In genomic region chr4:85043812-85044496, GRCh38 we compare ENCODE assay signal across 8 cellular contexts.
DNase-seq lines count a peak whose midpoint lies in the region; ATAC-seq, FAIRE-seq and TF ChIP-seq lines count a peak whose summit lies in the region.
"Not testable (repeated sequence)": the region's sequence is repeated elsewhere in the genome, so short reads cannot be mapped to it uniquely, and the experiment has no call there.

No MANE protein-coding gene starts in this region.

- not testable (repeated sequence) for TF ChIP-seq CTCF in A549 (IDR thresholded peaks at IDR 0.05); GM12865 (IDR thresholded peaks at IDR 0.05; ENCODE audit: insufficient read depth, low read depth, low read length, missing control alignments); KMS-11 (conservative IDR thresholded peaks at IDR 0.05; ENCODE audit: low read depth, low read length); choroid plexus epithelial cell (conservative IDR thresholded peaks at IDR 0.05; ENCODE audit: low read depth, low read length); mucosa of descending colon (IDR thresholded peaks at IDR 0.05)

- not testable (repeated sequence) for TF ChIP-seq EP300 in A549 (IDR thresholded peaks at IDR 0.05)

- H3K4me3 ChIP-seq in A549; GM12865 (ENCODE audit: low read depth, low read length); KMS-11 (IDR thresholded peaks at IDR 0.05; ENCODE audit: insufficient read depth, low read depth, low read length); choroid plexus epithelial cell (ENCODE audit: low read depth, low read length); mucosa of descending colon: not testable (repeated sequence)

- not testable (repeated sequence) for H3K27me3 ChIP-seq in KMS-11 (ENCODE audit: insufficient read depth, low read depth)

- not testable (repeated sequence) for H3K79me2 ChIP-seq in KMS-11 (ENCODE audit: insufficient read depth, low read depth)

- intact Hi-C loops in activated CD4-positive, alpha-beta T cell treated with anti-CD3 and anti-CD28 coated beads, Interleukin-2, amount 10 ng/mL, durations not matched to agents 24 days and 14 days (cut with micrococcal nuclease); mucosa of descending colon (cut with DNase I, micrococcal nuclease): not testable (repeated sequence)

- ATAC-seq in A549 (peak in 1 of 2 experiments; percentile 82; a peak in 3 of 6 replicates), HG02852 (IDR thresholded peaks at IDR 0.05; ENCODE audit: unreplicated experiment) (peak; percentile 59), mucosa of descending colon (peak; percentile 97)

- H3K9me3 Mint-ChIP-seq in activated CD4-positive, alpha-beta T cell treated with anti-CD3 and anti-CD28 coated beads, Interleukin-2, amount 10 ng/mL, durations not matched to agents 24 days and 14 days, result not testable (repeated sequence)

- H3K36me3 ChIP-seq in KMS-11 (ENCODE audit: insufficient read depth); mucosa of descending colon (ENCODE audit: low read depth): not testable (repeated sequence)

- H3K4me2 ChIP-seq in A549 (peak overlapping the region; percentile 45; the same call in 2 of the 3 replicates), KMS-11 (peak overlapping the region; percentile 83)

- not testable (repeated sequence) for H3K36me3 Mint-ChIP-seq in activated CD4-positive, alpha-beta T cell treated with anti-CD3 and anti-CD28 coated beads, Interleukin-2, amount 10 ng/mL, durations not matched to agents 24 days and 14 days (ENCODE audit: low read depth)

- H4K20me1 ChIP-seq in KMS-11 (ENCODE audit: insufficient read depth), result not testable (repeated sequence)

- not testable (repeated sequence) for H3K27me3 Mint-ChIP-seq in activated CD4-positive, alpha-beta T cell treated with anti-CD3 and anti-CD28 coated beads, Interleukin-2, amount 10 ng/mL, durations not matched to agents 24 days and 14 days

- CTCF ChIA-PET in A549 (lab: Yijun Ruan, JAX), result not testable (repeated sequence)

- not testable (repeated sequence) for H3K9me3 ChIP-seq in A549, mucosa of descending colon

- TF ChIP-seq RAD21 in A549 (conservative IDR thresholded peaks at IDR 0.05 in 1 of 2, IDR thresholded peaks at IDR 0.05 in 1 of 2), result not testable (repeated sequence)

- 19% methylated on average over 3 of the region's 6 CpGs for WGBS in A549 (ENCODE audit: missing lambda C conversion rate)

- peak overlapping the region; percentile 33 to 63; a peak in 4 of 6 replicates for H3K27ac ChIP-seq in A549
- H3K27ac ChIP-seq in KMS-11, result peak overlapping the region; percentile 83

- peaks cover 18% of the 10 kb centered on the region; the same call in 2 of the 3 replicates for H3K4me1 ChIP-seq in A549
- peaks cover 26% of the 10 kb centered on the region for H3K4me1 ChIP-seq in KMS-11 (ENCODE audit: low read depth, poor library complexity, severe bottlenecking)
- not testable (repeated sequence) for H3K4me1 ChIP-seq in mucosa of descending colon (ENCODE audit: low read depth)

- H3K4me3 Mint-ChIP-seq in activated CD4-positive, alpha-beta T cell treated with anti-CD3 and anti-CD28 coated beads, Interleukin-2, amount 10 ng/mL, durations not matched to agents 24 days and 14 days, result not testable (repeated sequence)

- H2AFZ ChIP-seq in KMS-11 (ENCODE audit: low read depth), result peak overlapping the region; percentile 94

- not testable (repeated sequence) for FAIRE-seq in A549 (lab: Jason Lieb, UNC)

- peak overlapping the region; percentile 54 for H3K9ac ChIP-seq in KMS-11

- POLR2A ChIA-PET in A549 (lab: Yijun Ruan, JAX), result not testable (repeated sequence)

- H3K27ac Mint-ChIP-seq in activated CD4-positive, alpha-beta T cell treated with anti-CD3 and anti-CD28 coated beads, Interleukin-2, amount 10 ng/mL, durations not matched to agents 24 days and 14 days, result not testable (repeated sequence)

- peak in 1 of 2 experiments; percentile 72 for DNase-seq in A549 (ENCODE audit: low read depth in 1 of 2, low spot score in 1 of 2)
- DNase-seq in GM12865 (ENCODE audit: low read depth), result peak; percentile 73
- DNase-seq in RPMI7951 (ENCODE audit: low read depth), result peak; percentile 36
- peak; percentile 58 for DNase-seq in activated CD4-positive, alpha-beta T cell treated with anti-CD3 and anti-CD28 coated beads, Interleukin-2, amount 10 ng/mL, durations not matched to agents 24 days and 14 days
- DNase-seq in choroid plexus epithelial cell (ENCODE audit: low read depth), result peak; percentile 65
- DNase-seq in mucosa of descending colon, result peak; percentile 78 to 83 (median 79)

- not testable (repeated sequence) for H3K4me1 Mint-ChIP-seq in activated CD4-positive, alpha-beta T cell treated with anti-CD3 and anti-CD28 coated beads, Interleukin-2, amount 10 ng/mL, durations not matched to agents 24 days and 14 days

- TF ChIP-seq POLR2A in A549 (IDR thresholded peaks at IDR 0.05; ENCODE audit: low read length), result not testable (repeated sequence)
